ENCODE assay signal across 10 cellular contexts in the genomic region with DNA sequence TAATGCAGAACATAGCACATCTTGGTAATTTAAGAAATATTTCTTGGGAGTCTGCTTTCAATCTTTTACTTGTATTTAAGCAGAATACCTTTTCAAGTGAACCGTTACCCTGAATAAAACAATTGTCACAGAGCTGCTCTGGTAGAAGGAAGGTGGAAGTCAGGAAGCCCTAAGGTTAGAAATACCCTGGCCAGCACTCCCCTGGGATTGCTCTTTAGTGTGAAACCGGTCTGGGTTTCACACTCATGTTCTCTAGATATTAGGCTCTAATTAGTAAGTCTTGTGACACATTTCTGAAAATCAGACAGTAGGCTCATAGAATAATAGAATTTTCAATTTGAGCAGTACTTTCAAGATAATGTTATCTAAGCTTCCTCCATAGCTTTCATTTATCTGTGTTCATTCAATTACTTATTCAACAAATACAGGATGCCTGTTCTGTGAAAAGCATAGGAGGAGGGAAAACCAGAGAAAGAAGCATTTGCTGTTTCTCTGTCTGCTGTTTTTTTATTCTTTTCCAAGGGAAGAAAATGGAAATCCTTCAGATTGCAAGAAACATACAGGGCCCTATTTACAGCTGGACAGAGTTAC.
DNase-seq lines count a peak whose midpoint lies in the region; ATAC-seq, FAIRE-seq and TF ChIP-seq lines count a peak whose summit lies in the region.
"Had no signal": no experiment of that assay in that cellular context is flagged by ENCODE, and none has a peak within 500 bp of the region (broad histone marks: within the 10 kb centered on the region; RNA-seq: fewer than 3 reads in every experiment).

No MANE protein-coding gene starts in this region.

- TF ChIP-seq CTCF in GM12878 (IDR thresholded peaks at IDR 0.05 in 2 of 3, conservative IDR thresholded peaks at IDR 0.05 in 1 of 3; ENCODE audit: control insufficient read depth in 2 of 3, extremely low read depth in 1 of 3, insufficient read depth in 1 of 3, low read depth in 3 of 3, low read length in 3 of 3): no peak

- intact Hi-C loops in GM12878 (cut with micrococcal nuclease; ENCODE audit: unreplicated experiment): loop anchor here (1.0 kb wide), 1 partner anchor 134 kb away; no protein-coding TSS in a partner anchor

- peak; percentile 64 for FAIRE-seq in GM12878 (lab: Jason Lieb, UNC)
- FAIRE-seq: endometrium had no signal

- no peak for TF ChIP-seq RAD21 in GM12878 (IDR thresholded peaks at IDR 0.05; ENCODE audit: insufficient read depth, low read depth, low read length)

- TF ChIP-seq EP300 in GM12878 (IDR thresholded peaks at IDR 0.05; ENCODE audit: borderline replicate concordance in 1 of 2, control insufficient read depth in 1 of 2, low read depth in 2 of 2, low read length in 2 of 2): peak; percentile 75; a peak in 3 of 4 replicates

- WGBS in GM12878 (ENCODE audit: insufficient coverage, insufficient replicate concordance, low lambda C conversion rate, missing lambda C conversion rate): 0% methylated on average over 2 of the region's 2 CpGs

- RAD21 ChIA-PET in GM12878 (lab: Charles Lee; ENCODE audit: unreplicated experiment): interaction anchor here (2.0 to 3.0 kb wide), 2 partner anchors 10 to 24 kb away, joined by 8 to 9 read pairs; no protein-coding TSS in a partner anchor

- no peak overlapping the region for H2AFZ ChIP-seq in GM12878 (ENCODE audit: control insufficient read depth, low read depth, low read length)

- no peak overlapping the region for H3K27ac ChIP-seq in GM12878 (ENCODE audit: control insufficient read depth, insufficient read depth)

- DNase-seq in GM12878 (ENCODE audit: low read depth, low spot score) (peak; percentile 62), cerebellar cortex (ENCODE audit: low spot score) (no peak), SK-N-DZ (ENCODE audit: low spot score) (no peak), amniotic stem cell (lab: John Stamatoyannopoulos, UW) (no peak)
- DNase-seq: aorta had no signal

- ATAC-seq in GM18517 (IDR thresholded peaks at IDR 0.05; ENCODE audit: unreplicated experiment) (peak; percentile 75), GM21360 (IDR thresholded peaks at IDR 0.05; ENCODE audit: unreplicated experiment) (peak; percentile 95), HG03025 (IDR thresholded peaks at IDR 0.05; ENCODE audit: low FRiP score, unreplicated experiment) (peak; percentile 77), GM12878 (peak; percentile 95), HG03039 (IDR thresholded peaks at IDR 0.05; ENCODE audit: unreplicated experiment) (no peak)

- in situ Hi-C loops in GM12878 (cut with MboI): loop anchor here (10.0 kb wide), 1 partner anchor 755 kb away; no protein-coding TSS in a partner anchor

- SMC1A ChIA-PET in GM12878 (lab: Charles Lee; ENCODE audit: uncharacterized antibody, unreplicated experiment): interaction anchor here (0.6 to 2.1 kb wide), 7 partner anchors 10 to 807 kb away, joined by 3 to 9 read pairs (median 4); no protein-coding TSS in a partner anchor

- H4K20me1 ChIP-seq in GM12878 (ENCODE audit: control insufficient read depth, insufficient read depth): no peaks in the 10 kb centered on the region

- H3K4me1 ChIP-seq in GM12878 (ENCODE audit: control insufficient read depth, insufficient read depth, low read length): no peaks in the 10 kb centered on the region

- POLR2A ChIA-PET in GM12878 (lab: Charles Lee): no interaction called here

- H3K4me2 ChIP-seq in GM12878 (ENCODE audit: control insufficient read depth, insufficient read depth): no peak overlapping the region

- H3K4me3 ChIP-seq in GM12878: no peak overlapping the region

- BruUV-seq in GM12878 (replicated peaks; lab: Mats Ljungman, UMichigan): no TSS peak

- H3K9me3 ChIP-seq in GM12878 (replicated peaks; ENCODE audit: control insufficient read depth, insufficient read depth, low read length): no peaks in the 10 kb centered on the region

- H3K9ac ChIP-seq in GM12878 (ENCODE audit: control insufficient read depth, insufficient read depth, low read length): no peak overlapping the region

- H3K27me3 ChIP-seq in GM12878 (replicated peaks in 1 of 2; ENCODE audit: control insufficient read depth in 2 of 2, insufficient read depth in 2 of 2, low read length in 1 of 2): no peaks in the 10 kb centered on the region

- H3K79me2 ChIP-seq in GM12878 (ENCODE audit: control insufficient read depth, insufficient read depth, low read length): no peaks in the 10 kb centered on the region

- CTCF ChIA-PET in GM12878 (lab: Yijun Ruan, JAX): interaction anchor here (1.5 to 2.7 kb wide), 2 partner anchors 10 to 847 kb away, joined by 3 to 7 read pairs; no protein-coding TSS in a partner anchor

- H3K36me3 ChIP-seq in GM12878 (ENCODE audit: control insufficient read depth in 2 of 2, insufficient read depth in 2 of 2, low read length in 1 of 2): no peaks in the 10 kb centered on the region

- no peak for TF ChIP-seq POLR2A in GM12878 (IDR thresholded peaks at IDR 0.05; ENCODE audit: low read depth, low read length)

TF ChIP-seq in GM12878, 131 proteins besides CTCF, POLR2A, EP300 and RAD21 (continues in another document):
- TF ChIP-seq EED (IDR thresholded peaks at IDR 0.05; ENCODE audit: low read depth): no peak
- TF ChIP-seq IKZF2 (IDR thresholded peaks at IDR 0.05): peak; percentile 69 to 76; a peak in 3 of 4 replicates
- peak; percentile 91; the same call in 1 of the 2 replicates for TF ChIP-seq BCL11A (IDR thresholded peaks at IDR 0.05; ENCODE audit: low read depth, low read length)
- TF ChIP-seq, protein P1, sequence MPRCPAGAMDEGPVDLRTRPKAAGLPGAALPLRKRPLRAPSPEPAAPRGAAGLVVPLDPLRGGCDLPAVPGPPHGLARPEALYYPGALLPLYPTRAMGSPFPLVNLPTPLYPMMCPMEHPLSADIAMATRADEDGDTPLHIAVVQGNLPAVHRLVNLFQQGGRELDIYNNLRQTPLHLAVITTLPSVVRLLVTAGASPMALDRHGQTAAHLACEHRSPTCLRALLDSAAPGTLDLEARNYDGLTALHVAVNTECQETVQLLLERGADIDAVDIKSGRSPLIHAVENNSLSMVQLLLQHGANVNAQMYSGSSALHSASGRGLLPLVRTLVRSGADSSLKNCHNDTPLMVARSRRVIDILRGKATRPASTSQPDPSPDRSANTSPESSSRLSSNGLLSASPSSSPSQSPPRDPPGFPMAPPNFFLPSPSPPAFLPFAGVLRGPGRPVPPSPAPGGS (IDR thresholded peaks at IDR 0.05; ENCODE audit: borderline replicate concordance, insufficient read depth, low read depth, low read length, poor library complexity, severe bottlenecking): no peak
- peak; percentile 75; the same call in 1 of the 2 replicates for TF ChIP-seq DPF2 (IDR thresholded peaks at IDR 0.05)
- TF ChIP-seq, protein P2, sequence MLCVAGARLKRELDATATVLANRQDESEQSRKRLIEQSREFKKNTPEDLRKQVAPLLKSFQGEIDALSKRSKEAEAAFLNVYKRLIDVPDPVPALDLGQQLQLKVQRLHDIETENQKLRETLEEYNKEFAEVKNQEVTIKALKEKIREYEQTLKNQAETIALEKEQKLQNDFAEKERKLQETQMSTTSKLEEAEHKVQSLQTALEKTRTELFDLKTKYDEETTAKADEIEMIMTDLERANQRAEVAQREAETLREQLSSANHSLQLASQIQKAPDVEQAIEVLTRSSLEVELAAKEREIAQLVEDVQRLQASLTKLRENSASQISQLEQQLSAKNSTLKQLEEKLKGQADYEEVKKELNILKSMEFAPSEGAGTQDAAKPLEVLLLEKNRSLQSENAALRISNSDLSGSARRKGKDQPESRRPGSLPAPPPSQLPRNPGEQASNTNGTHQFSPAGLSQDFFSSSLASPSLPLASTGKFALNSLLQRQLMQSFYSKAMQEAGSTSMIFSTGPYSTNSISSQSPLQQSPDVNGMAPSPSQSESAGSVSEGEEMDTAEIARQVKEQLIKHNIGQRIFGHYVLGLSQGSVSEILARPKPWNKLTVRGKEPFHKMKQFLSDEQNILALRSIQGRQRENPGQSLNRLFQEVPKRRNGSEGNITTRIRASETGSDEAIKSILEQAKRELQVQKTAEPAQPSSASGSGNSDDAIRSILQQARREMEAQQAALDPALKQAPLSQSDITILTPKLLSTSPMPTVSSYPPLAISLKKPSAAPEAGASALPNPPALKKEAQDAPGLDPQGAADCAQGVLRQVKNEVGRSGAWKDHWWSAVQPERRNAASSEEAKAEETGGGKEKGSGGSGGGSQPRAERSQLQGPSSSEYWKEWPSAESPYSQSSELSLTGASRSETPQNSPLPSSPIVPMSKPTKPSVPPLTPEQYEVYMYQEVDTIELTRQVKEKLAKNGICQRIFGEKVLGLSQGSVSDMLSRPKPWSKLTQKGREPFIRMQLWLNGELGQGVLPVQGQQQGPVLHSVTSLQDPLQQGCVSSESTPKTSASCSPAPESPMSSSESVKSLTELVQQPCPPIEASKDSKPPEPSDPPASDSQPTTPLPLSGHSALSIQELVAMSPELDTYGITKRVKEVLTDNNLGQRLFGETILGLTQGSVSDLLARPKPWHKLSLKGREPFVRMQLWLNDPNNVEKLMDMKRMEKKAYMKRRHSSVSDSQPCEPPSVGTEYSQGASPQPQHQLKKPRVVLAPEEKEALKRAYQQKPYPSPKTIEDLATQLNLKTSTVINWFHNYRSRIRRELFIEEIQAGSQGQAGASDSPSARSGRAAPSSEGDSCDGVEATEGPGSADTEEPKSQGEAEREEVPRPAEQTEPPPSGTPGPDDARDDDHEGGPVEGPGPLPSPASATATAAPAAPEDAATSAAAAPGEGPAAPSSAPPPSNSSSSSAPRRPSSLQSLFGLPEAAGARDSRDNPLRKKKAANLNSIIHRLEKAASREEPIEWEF (IDR thresholded peaks at IDR 0.05; ENCODE audit: insufficient replicate concordance, low read depth, low read length): peak; percentile 60
